In the genomic region with DNA sequence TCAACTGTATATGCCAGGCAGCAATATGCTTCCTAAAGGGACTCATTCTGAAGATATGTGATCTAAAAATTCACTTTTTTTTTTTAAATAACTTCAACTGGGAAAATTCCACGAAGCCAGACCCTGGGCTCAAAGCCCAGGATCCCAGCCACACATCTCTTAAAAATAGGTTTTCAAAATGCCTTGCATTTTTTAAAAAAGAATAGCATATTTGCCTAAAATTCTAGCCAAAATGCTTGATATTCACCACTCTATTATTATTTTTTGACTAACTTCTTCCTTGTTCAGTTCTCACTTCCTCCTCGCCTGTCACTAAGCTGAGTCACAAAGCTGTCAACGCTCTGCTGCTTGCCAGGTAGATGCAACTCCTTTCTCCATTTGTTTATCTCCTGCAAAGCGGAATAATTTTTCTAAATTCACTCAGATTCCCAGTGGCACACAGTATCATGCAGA, we compare ENCODE assay signal across 11 cellular contexts. TPM values are rescaled to one million over a fixed set of nuclear protein-coding genes. Genes with fewer than 3 reads are reported as not detected.
DNase-seq lines count a peak whose midpoint lies in the region; ATAC-seq, FAIRE-seq and TF ChIP-seq lines count a peak whose summit lies in the region.
"Had no signal": no experiment of that assay in that cellular context is flagged by ENCODE, and none has a peak within 500 bp of the region (broad histone marks: within the 10 kb centered on the region; RNA-seq: fewer than 3 reads in every experiment).

No MANE protein-coding gene starts in this region.

- H3K27ac Mint-ChIP-seq in MCF 10A (ENCODE audit: low read depth, unreplicated experiment) = no peak overlapping the region
- H3K27ac Mint-ChIP-seq: activated T-helper 2 cell treated with anti-CD3 and anti-CD28 coated beads, Interferon-gamma antibody, Interleukin-2, Interleukin-4, amounts not matched to agents 10 μg/mL and 5 μg/mL and 100 μg/mL, durations not matched to agents 14 hours and 24 hours and 36 hours; IgD-negative memory B cell had no signal

- H3K9me3 Mint-ChIP-seq in MCF 10A (ENCODE audit: unreplicated experiment) = no peaks in the 10 kb centered on the region
- H3K9me3 Mint-ChIP-seq: activated T-helper 2 cell treated with anti-CD3 and anti-CD28 coated beads, Interferon-gamma antibody, Interleukin-2, Interleukin-4, amounts not matched to agents 10 μg/mL and 5 μg/mL and 100 μg/mL, durations not matched to agents 14 hours and 24 hours and 36 hours; IgD-negative memory B cell had no signal

- peaks cover 8% of the 10 kb centered on the region for H3K36me3 Mint-ChIP-seq in MCF 10A (ENCODE audit: insufficient read depth, unreplicated experiment)

- ATAC-seq in aorta (ENCODE audit: low FRiP score) = no peak
- ATAC-seq: stimulated activated naive CD8-positive, alpha-beta T cell treated with anti-CD3 and anti-CD28 coated beads, Interleukin-15, Interleukin-2, amounts not matched to agents 100 U/mL and 50 U/mL, for 24 hours had no signal

- no peak overlapping the region for H3K4me3 Mint-ChIP-seq in MCF 10A (ENCODE audit: unreplicated experiment)

- no peak overlapping the region for H3K9ac ChIP-seq in mammary epithelial cell (ENCODE audit: insufficient read depth, low read length)

- H2AFZ ChIP-seq in mammary epithelial cell (ENCODE audit: low read depth, low read length) = no peak overlapping the region

- DNase-seq in MCF 10A (ENCODE audit: unreplicated experiment) (peak; percentile 18), mammary epithelial cell (no peak), M059J (ENCODE audit: low read depth) (peak; percentile 25), epithelial cell of esophagus (ENCODE audit: low read depth) (peak; percentile 82), aorta (no peak), transverse colon (no peak), activated gamma-delta T cell (lab: John Stamatoyannopoulos, UW) (no peak), D721Med (ENCODE audit: insufficient read length, low spot score) (no peak)
- DNase-seq: stimulated activated naive CD8-positive, alpha-beta T cell treated with anti-CD3 and anti-CD28 coated beads, Interleukin-15, Interleukin-2, amounts not matched to agents 100 U/mL and 50 U/mL, for 24 hours had no signal

- in situ Hi-C loops in mammary epithelial cell (cut with MboI; ENCODE audit: low sequenced_read_pairs in 2 of 2) (no loop called here), transverse colon (cut with MboI; ENCODE audit: low pct_ligation_motif_present in 1 of 4, low pct_unique_long_range_greater_than_20kb in 1 of 4, low sequenced_read_pairs in 3 of 4) (loop anchor here in 2 of 4 donors (25.0 kb wide), 2 partner anchors 141 to 434 kb away; no protein-coding TSS in a partner anchor)

- peaks cover 74% of the 10 kb centered on the region for H3K79me2 ChIP-seq in mammary epithelial cell (ENCODE audit: insufficient read depth, low read length)

- no TSS peak for BruUV-seq in MCF 10A (replicated peaks; lab: Mats Ljungman, UMichigan)
- BruUV-seq in mammary epithelial cell (replicated peaks; lab: Mats Ljungman, UMichigan) = no TSS peak

- no peaks in the 10 kb centered on the region for H3K27me3 Mint-ChIP-seq in MCF 10A (ENCODE audit: insufficient read depth, unreplicated experiment)
- H3K27me3 Mint-ChIP-seq: IgD-negative memory B cell had no signal

- H3K27me3 ChIP-seq in mammary epithelial cell (ENCODE audit: insufficient read depth, low read length) (no peaks in the 10 kb centered on the region), aorta (ENCODE audit: control insufficient read depth in 1 of 2, insufficient read depth in 2 of 2, low read length in 1 of 2) (no peaks in the 10 kb centered on the region), transverse colon (no peaks in the 10 kb centered on the region)

- no peak overlapping the region for H3K4me2 ChIP-seq in mammary epithelial cell (ENCODE audit: insufficient read depth, low read depth, low read length)

- H3K9me3 ChIP-seq in mammary epithelial cell (replicated peaks; ENCODE audit: insufficient read depth, low read length) = no peaks in the 10 kb centered on the region
- H3K9me3 ChIP-seq in aorta (ENCODE audit: control insufficient read depth, low read length) = no peaks in the 10 kb centered on the region
- H3K9me3 ChIP-seq in transverse colon = no peaks in the 10 kb centered on the region

- CTCF ChIA-PET in MCF 10A (lab: Yijun Ruan, JAX) (interaction anchor here (0.7 to 1.5 kb wide), 3 partner anchors 9 to 173 kb away, joined by 3 to 6 read pairs (median 3); no protein-coding TSS in a partner anchor), mammary epithelial cell (lab: Charles Lee; ENCODE audit: low non-redundant PET) (no interaction called here)

- POLR2A ChIA-PET in MCF 10A (lab: Yijun Ruan, JAX) = interaction anchor here (0.9 kb wide), 1 partner anchor 72 kb away, joined by 3 read pairs; no protein-coding TSS in a partner anchor

- H3K36me3 ChIP-seq in mammary epithelial cell (ENCODE audit: insufficient read depth, low read length) = no peaks in the 10 kb centered on the region
- H3K36me3 ChIP-seq in aorta (ENCODE audit: control insufficient read depth in 1 of 2, insufficient read depth in 2 of 2, low read length in 1 of 2) = no peaks in the 10 kb centered on the region
- no peaks in the 10 kb centered on the region for H3K36me3 ChIP-seq in transverse colon

- WGBS in mammary epithelial cell (ENCODE audit: low coverage, missing lambda C conversion rate) = 71% methylated on average over 4 of the region's 4 CpGs
- 1 to 2% methylated on average over 4 of the region's 4 CpGs for WGBS in aorta, 2 donors
- WGBS in transverse colon (ENCODE audit: low coverage in 1 of 2), 2 donors = 37 to 45% methylated on average over 4 of the region's 4 CpGs

- intact Hi-C loops in MCF 10A (cut with micrococcal nuclease) = no loop called here
- intact Hi-C loops in mammary epithelial cell (cut with micrococcal nuclease) = no loop called here
- intact Hi-C loops in aorta (cut with DNase I) = no loop called here
- intact Hi-C loops in transverse colon (cut with DNase I; ENCODE audit: low total_unique reads) = no loop called here

- H4K20me1 ChIP-seq in mammary epithelial cell (ENCODE audit: insufficient read depth, low read length) = no peaks in the 10 kb centered on the region

- no peak for FAIRE-seq in D721Med (lab: Jason Lieb, UNC)

- no peak for TF ChIP-seq CTCF in MCF 10A (IDR thresholded peaks at IDR 0.05; ENCODE audit: unreplicated experiment)
- TF ChIP-seq CTCF in mammary epithelial cell (conservative IDR thresholded peaks at IDR 0.05 in 1 of 2, IDR thresholded peaks at IDR 0.05 in 1 of 2; ENCODE audit: extremely low read depth in 1 of 2, insufficient read depth in 1 of 2, low read depth in 1 of 2, low read length in 2 of 2) = no peak
- TF ChIP-seq CTCF in epithelial cell of esophagus (IDR thresholded peaks at IDR 0.05; ENCODE audit: insufficient read depth, low read depth, low read length, missing control alignments) = no peak
- no peak for TF ChIP-seq CTCF in transverse colon (IDR thresholded peaks at IDR 0.05)
- no peak for TF ChIP-seq CTCF in D721Med (IDR thresholded peaks at IDR 0.05; ENCODE audit: insufficient read depth, missing control alignments)

- dilution Hi-C loops in mammary epithelial cell (cut with HindIII; ENCODE audit: low sequenced_read_pairs) = no loop called here

- H3K27ac ChIP-seq in mammary epithelial cell (ENCODE audit: insufficient read depth, low read depth, low read length) (no peak overlapping the region), aorta (ENCODE audit: low read depth in 1 of 2, low read length in 2 of 2) (peak overlapping the region; percentile 43 to 80), transverse colon (peak overlapping the region in 1 of 4 donors; percentile 30)

- TF ChIP-seq POLR2A in transverse colon (IDR thresholded peaks at IDR 0.05) = no peak

- peaks cover 11% of the 10 kb centered on the region for H3K4me1 Mint-ChIP-seq in MCF 10A (ENCODE audit: insufficient read depth, unreplicated experiment)

- H3K4me1 ChIP-seq in mammary epithelial cell (ENCODE audit: insufficient read depth, low read length) (peaks cover 4% of the 10 kb centered on the region), aorta (ENCODE audit: control insufficient read depth in 1 of 2, insufficient read depth in 2 of 2, low read length in 2 of 2) (peaks cover 10 to 16% of the 10 kb centered on the region in 2 donors), transverse colon (peaks cover 0 to 29% (median 14%) of the 10 kb centered on the region in 4 donors)

- H3K4me3 ChIP-seq in mammary epithelial cell (replicated peaks in 1 of 3; ENCODE audit: insufficient read depth in 1 of 3, low read depth in 2 of 3, low read length in 3 of 3) = no peak overlapping the region
- no peak overlapping the region for H3K4me3 ChIP-seq in epithelial cell of esophagus (ENCODE audit: low read length)
- peak overlapping the region in 1 of 2 donors; percentile 10 for H3K4me3 ChIP-seq in aorta (ENCODE audit: low read length in 2 of 2)
- H3K4me3 ChIP-seq in transverse colon = no peak overlapping the region

- TF ChIP-seq EP300 in transverse colon (IDR thresholded peaks at IDR 0.05; ENCODE audit: low read depth) = no peak

RNA-seq across cellular contexts. Expression of gene VGLL4, which starts 28.0 kb away (rescaled TPM):
- total RNA-seq in MCF 10A (2022) (31.3 and 31.7 TPM in 2 replicates), mammary epithelial cell (10 to 100 TPM; 30.8 to 77.3 TPM), aorta (100 to 1,000 TPM in 1 of 2 donors, 10 to 100 TPM in 1; 93.5 to 104 TPM), transverse colon (100 to 1,000 TPM in 1 of 4 donors, 10 to 100 TPM in 3; 67.3 to 175 (median 95.0) TPM)
- polyA plus RNA-seq in mammary epithelial cell (31.3 TPM), aorta (10 to 100 TPM; 44.7 to 47.8 TPM)
- polyA minus RNA-seq in mammary epithelial cell = 46.0 TPM
- 28.9 and 36.1 TPM in 2 replicates for total RNA-seq in M059J (2014; rRNA removed; shearing (Covaris generic))

Comparison
In these comparisons a context has a peak if more than half of its experiments do, and no peak if none do; other contexts are left out.
1. DNase-seq: peak in MCF 10A (single experiment), M059J (single experiment) and epithelial cell of esophagus (single experiment); none in mammary epithelial cell (single experiment), aorta (0 of 2), transverse colon (single experiment), activated gamma-delta T cell (single experiment) and D721Med (single experiment).